Comparison of ENCODE assay signal across 1 cellular context in genomic region chr22:41491379-41492100, GRCh38.
TF ChIP-seq lines count a peak whose summit lies in the region.

No MANE protein-coding gene starts in this region.

TF ChIP-seq in endothelial cell of umbilical vein, 7 proteins besides CTCF, POLR2A, EP300 and RAD21:
- TF ChIP-seq POLR2AphosphoS5 (IDR thresholded peaks at IDR 0.05; ENCODE audit: insufficient read depth, low read depth, low read length) = no peak
- no peak for TF ChIP-seq JUN (IDR thresholded peaks at IDR 0.05; ENCODE audit: borderline replicate concordance, insufficient read depth, insufficient read length, low read depth)
TF ChIP-seq in endothelial cell of umbilical vein: peak in this region for 0.
